21 cellular contexts compared by ENCODE assay signal in the genomic region with DNA sequence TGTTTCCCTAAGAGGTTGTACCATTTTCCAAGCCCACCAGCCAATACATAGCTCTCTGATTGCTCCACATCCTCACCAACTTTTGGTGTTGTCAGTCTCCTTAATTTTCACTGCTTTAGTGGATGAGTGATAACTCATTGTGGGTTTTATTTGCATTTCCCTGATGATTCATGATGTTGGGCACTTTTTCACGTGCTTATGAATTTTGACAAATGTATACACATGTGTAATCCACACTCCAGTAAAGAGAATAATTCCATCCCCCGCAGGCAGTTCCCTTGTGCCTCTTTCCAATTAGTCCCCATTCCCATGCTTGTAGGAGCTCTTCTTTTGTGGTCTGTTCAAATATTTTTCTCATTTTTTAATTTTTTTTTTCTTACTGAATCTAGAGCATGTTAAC. TPM values are rescaled to one million over a fixed set of nuclear protein-coding genes. Genes with fewer than 3 reads are reported as not detected.
A peak's percentile ranks its signal among the peaks of the same experiment; 100 is the strongest.
DNase-seq lines count a peak whose midpoint lies in the region; ATAC-seq, FAIRE-seq and TF ChIP-seq lines count a peak whose summit lies in the region.
"Had no signal": no experiment of that assay in that cellular context is flagged by ENCODE, and none has a peak within 500 bp of the region (broad histone marks: within the 10 kb centered on the region; RNA-seq: fewer than 3 reads in every experiment).

No MANE protein-coding gene starts in this region.

- no peak for FAIRE-seq in bronchial epithelial cell (lab: Jason Lieb, UNC)

- H3K36me3 ChIP-seq in bronchial epithelial cell (ENCODE audit: control insufficient read depth, insufficient read depth, low read length): no peaks in the 10 kb centered on the region
- H3K36me3 ChIP-seq: cardiac muscle cell, left lung, neural progenitor cell had no signal

- no peak for TF ChIP-seq CTCF in bronchial epithelial cell (IDR thresholded peaks at IDR 0.05; ENCODE audit: insufficient read depth, low read length, severe bottlenecking)

- H3K27me3 ChIP-seq in bronchial epithelial cell (ENCODE audit: control insufficient read depth, insufficient read depth, low read length): peaks cover 3% of the 10 kb centered on the region
- H3K27me3 ChIP-seq: cardiac muscle cell, left lung, neural progenitor cell had no signal

- DNase-seq in NCI-H1417 (lab: John Stamatoyannopoulos, UW) (peak in 2 of 3 experiments; percentile 21 to 53), NCI-H1417 treated with DMSO at 0.1 percent for 48 hours (lab: John Stamatoyannopoulos, UW) (no peak), NCI-H226 (peak; percentile 63), bronchial epithelial cell (ENCODE audit: low read depth) (peak; percentile 86), lung microvascular endothelial cell (ENCODE audit: low read depth in 2 of 2) (peak; percentile 26 to 45), retina (no peak), GDM1 (lab: John Stamatoyannopoulos, UW) (no peak)
- DNase-seq: 8988T; activated CD8-positive, alpha-beta T cell treated with anti-CD3 and anti-CD28 coated beads for 36 hours; activated naive CD8-positive, alpha-beta T cell treated with anti-CD3 and anti-CD28 coated beads, Interleukin-2, amount 10 ng/mL, durations not matched to agents 7 days and 5 days; activated T-cell treated with anti-CD3 and anti-CD28 coated beads, Interleukin-2, amount 50 U/mL, for 72 hours; C1 segment of cervical spinal cord; left lung; mucosa of descending colon; NCI-H2081; NCI-H524; SIG-M5 had no signal

- H3K4me3 ChIP-seq in bronchial epithelial cell (ENCODE audit: low read depth, low read length): no peak overlapping the region
- H3K4me3 ChIP-seq: cardiac muscle cell, left lung, mucosa of descending colon, neural progenitor cell had no signal

- no peak for ATAC-seq in HG03565 (IDR thresholded peaks at IDR 0.05; ENCODE audit: unreplicated experiment)
- ATAC-seq: activated CD8-positive, alpha-beta T cell treated with anti-CD3 and anti-CD28 coated beads for 36 hours; left lung; mucosa of descending colon; WTC11 had no signal

RNA-seq across cellular contexts. Expression of gene ANP32A, which starts 52.4 kb away (rescaled TPM):
- total RNA-seq in bronchial epithelial cell (42.6 and 44.2 TPM in 2 replicates), lung microvascular endothelial cell (37.5 and 46.0 TPM in 2 replicates)

Comparison
In these comparisons a context has a peak if more than half of its experiments do, and no peak if none do; other contexts are left out.
1. DNase-seq: peak in NCI-H1417 (2 of 3), NCI-H226 (single experiment), bronchial epithelial cell (single experiment) and lung microvascular endothelial cell (2 of 2); none in NCI-H1417 treated with DMSO at 0.1 percent for 48 hours (single experiment), retina (single experiment) and GDM1 (single experiment).